In the genomic region with DNA sequence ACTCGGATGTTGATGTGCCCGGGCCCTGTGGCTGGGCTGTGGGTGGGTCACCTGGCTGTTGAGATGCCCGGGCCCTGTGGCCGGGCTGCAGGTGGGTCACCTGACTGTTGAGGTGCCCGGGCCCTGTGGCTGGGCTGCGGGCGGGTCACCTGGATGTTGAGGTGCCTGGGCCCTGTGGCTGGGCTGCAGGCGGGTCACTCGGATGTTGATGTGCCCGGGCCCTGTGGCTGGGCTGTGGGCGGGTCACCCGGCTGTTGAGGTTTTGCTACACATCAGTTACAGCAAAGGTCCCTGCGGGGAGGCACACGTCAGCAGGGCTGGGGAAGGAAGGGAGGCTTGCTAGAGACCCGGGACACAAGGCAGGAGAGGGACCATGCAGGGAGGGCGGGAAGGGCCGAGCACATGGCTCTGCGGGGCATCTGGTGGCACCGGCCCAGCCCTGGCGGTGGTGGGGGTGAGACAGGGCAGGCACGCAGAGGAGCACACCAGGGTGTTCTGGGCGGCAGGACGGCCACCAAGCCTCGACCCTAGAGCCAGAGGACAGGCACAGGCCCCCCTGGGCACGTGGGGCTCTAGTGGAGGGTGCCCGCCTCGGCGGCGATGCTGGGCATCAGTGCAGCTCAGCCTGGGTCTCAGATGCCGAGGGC, we compare ENCODE assay signal across 20 cellular contexts.
"Had no signal": no experiment of that assay in that cellular context is flagged by ENCODE, and none has a peak within 500 bp of the region (broad histone marks: within the 10 kb centered on the region; RNA-seq: fewer than 3 reads in every experiment).

No MANE protein-coding gene starts in this region.

- H3K36me3 ChIP-seq: brain microvascular endothelial cell, left lung, vagina had no signal

- H3K9me3 ChIP-seq: left lung, sigmoid colon, tibial nerve, vagina had no signal

- ATAC-seq: activated naive CD8-positive, alpha-beta T cell treated with anti-CD3 and anti-CD28 coated beads, Interleukin-2, amount 50 U/mL, for 24 hours; foreskin keratinocyte; left lung; natural killer cell treated with Interleukin-12 subunit alpha and Interleukin-12 subunit beta and Interleukin-15 and Interleukin-18, amount 100 ng/mL, for 72 hours had no signal

- DNase-seq: activated CD4-positive, alpha-beta T cell treated with anti-CD3 and anti-CD28 coated beads, Interleukin-2, amount 50 U/mL, for 4 hours; activated naive CD4-positive, alpha-beta T cell treated with Interleukin-2 at 50 U/mL for 16 hours; activated naive CD8-positive, alpha-beta T cell treated with anti-CD3 and anti-CD28 coated beads, Interleukin-2, amount 50 U/mL, for 24 hours; activated T-cell treated with anti-CD3 and anti-CD28 coated beads for 4 hours; brain microvascular endothelial cell; central memory CD4-positive, alpha-beta T cell; endodermal cell; foreskin keratinocyte; glutamatergic neuron; sigmoid colon; stimulated activated CD4-positive, alpha-beta T cell treated with anti-CD3 and anti-CD28 coated beads, Interleukin-4, amount 100 ng/mL, for 24 hours; stimulated activated naive CD4-positive, alpha-beta T cell had no signal

- H3K27ac ChIP-seq: brain microvascular endothelial cell, epithelial cell of prostate, foreskin keratinocyte, left lung, sigmoid colon, tibial nerve, vagina had no signal

- FAIRE-seq: colon, kidney, TTC549 had no signal

- H3K27me3 ChIP-seq: brain microvascular endothelial cell, foreskin keratinocyte, left lung, sigmoid colon, tibial nerve, vagina had no signal

- H3K4me3 ChIP-seq: left lung, sigmoid colon, tibial nerve, vagina had no signal

- H3K4me1 ChIP-seq: foreskin keratinocyte, left lung, sigmoid colon, tibial nerve, vagina had no signal
